ENCODE assay signal across 1 cellular context in genomic region chr17:4908301-4908700, GRCh38.
TF ChIP-seq lines count a peak whose summit lies in the region.

No MANE protein-coding gene starts in this region.

TF ChIP-seq in HepG2, 621 proteins besides CTCF, POLR2A, EP300 and RAD21 (continued from another document and continues in another):
- no peak for TF ChIP-seq GPBP1L1 (CRISPR knock-in tag; IDR thresholded peaks at IDR 0.05)
- no peak for TF ChIP-seq LCORL (IDR thresholded peaks at IDR 0.05)
- no peak for TF ChIP-seq LCORL (CRISPR knock-in tag; IDR thresholded peaks at IDR 0.05)
- no peak for TF ChIP-seq MTA3 (CRISPR knock-in tag; IDR thresholded peaks at IDR 0.05)
- no peak for TF ChIP-seq FOXK1 (CRISPR knock-in tag; IDR thresholded peaks at IDR 0.05; ENCODE audit: borderline replicate concordance, low read depth)
- TF ChIP-seq ZNF674 (CRISPR knock-in tag; IDR thresholded peaks at IDR 0.05; ENCODE audit: low read depth), result no peak
- no peak for TF ChIP-seq ZBTB20 (CRISPR knock-in tag; IDR thresholded peaks at IDR 0.05; ENCODE audit: borderline replicate concordance, low read depth)
- TF ChIP-seq KLF13 (CRISPR knock-in tag; IDR thresholded peaks at IDR 0.05), result no peak
- TF ChIP-seq TEAD2 (CRISPR knock-in tag; IDR thresholded peaks at IDR 0.05), result no peak
- TF ChIP-seq TGIF2 (CRISPR knock-in tag; IDR thresholded peaks at IDR 0.05), result peak; percentile 49; the same call in 1 of the 2 replicates
- TF ChIP-seq SCMH1 (CRISPR knock-in tag; IDR thresholded peaks at IDR 0.05; ENCODE audit: borderline replicate concordance), result no peak
- no peak for TF ChIP-seq RFX1 (IDR thresholded peaks at IDR 0.05)
- peak; percentile 83 for TF ChIP-seq TEAD3 (CRISPR knock-in tag; optimal IDR thresholded peaks at IDR 0.05; ENCODE audit: borderline replicate concordance)
- TF ChIP-seq ZNF124 (CRISPR knock-in tag; IDR thresholded peaks at IDR 0.05), result peak; percentile 85; the same call in 1 of the 2 replicates
- TF ChIP-seq HNF1B (CRISPR knock-in tag; IDR thresholded peaks at IDR 0.05), result no peak
- TF ChIP-seq HIVEP1 (CRISPR knock-in tag; IDR thresholded peaks at IDR 0.05), result no peak
- TF ChIP-seq ZNF530 (CRISPR knock-in tag; IDR thresholded peaks at IDR 0.05; ENCODE audit: low read depth), result no peak
- TF ChIP-seq SAFB2 (CRISPR knock-in tag; IDR thresholded peaks at IDR 0.05; ENCODE audit: borderline replicate concordance, low read depth), result no peak
- TF ChIP-seq ZC3H4 (CRISPR knock-in tag; IDR thresholded peaks at IDR 0.05; ENCODE audit: borderline replicate concordance), result no peak
- TF ChIP-seq ZFY (CRISPR knock-in tag; IDR thresholded peaks at IDR 0.05), result no peak; the same call in 1 of the 2 replicates
- TF ChIP-seq ZNF660 (CRISPR knock-in tag; IDR thresholded peaks at IDR 0.05; ENCODE audit: borderline replicate concordance, low read depth), result no peak
- TF ChIP-seq TAF1 (CRISPR knock-in tag; IDR thresholded peaks at IDR 0.05), result peak; percentile 58; the same call in 1 of the 2 replicates
- TF ChIP-seq TOPORS (CRISPR knock-in tag; IDR thresholded peaks at IDR 0.05), result no peak
- TF ChIP-seq, protein P1, sequence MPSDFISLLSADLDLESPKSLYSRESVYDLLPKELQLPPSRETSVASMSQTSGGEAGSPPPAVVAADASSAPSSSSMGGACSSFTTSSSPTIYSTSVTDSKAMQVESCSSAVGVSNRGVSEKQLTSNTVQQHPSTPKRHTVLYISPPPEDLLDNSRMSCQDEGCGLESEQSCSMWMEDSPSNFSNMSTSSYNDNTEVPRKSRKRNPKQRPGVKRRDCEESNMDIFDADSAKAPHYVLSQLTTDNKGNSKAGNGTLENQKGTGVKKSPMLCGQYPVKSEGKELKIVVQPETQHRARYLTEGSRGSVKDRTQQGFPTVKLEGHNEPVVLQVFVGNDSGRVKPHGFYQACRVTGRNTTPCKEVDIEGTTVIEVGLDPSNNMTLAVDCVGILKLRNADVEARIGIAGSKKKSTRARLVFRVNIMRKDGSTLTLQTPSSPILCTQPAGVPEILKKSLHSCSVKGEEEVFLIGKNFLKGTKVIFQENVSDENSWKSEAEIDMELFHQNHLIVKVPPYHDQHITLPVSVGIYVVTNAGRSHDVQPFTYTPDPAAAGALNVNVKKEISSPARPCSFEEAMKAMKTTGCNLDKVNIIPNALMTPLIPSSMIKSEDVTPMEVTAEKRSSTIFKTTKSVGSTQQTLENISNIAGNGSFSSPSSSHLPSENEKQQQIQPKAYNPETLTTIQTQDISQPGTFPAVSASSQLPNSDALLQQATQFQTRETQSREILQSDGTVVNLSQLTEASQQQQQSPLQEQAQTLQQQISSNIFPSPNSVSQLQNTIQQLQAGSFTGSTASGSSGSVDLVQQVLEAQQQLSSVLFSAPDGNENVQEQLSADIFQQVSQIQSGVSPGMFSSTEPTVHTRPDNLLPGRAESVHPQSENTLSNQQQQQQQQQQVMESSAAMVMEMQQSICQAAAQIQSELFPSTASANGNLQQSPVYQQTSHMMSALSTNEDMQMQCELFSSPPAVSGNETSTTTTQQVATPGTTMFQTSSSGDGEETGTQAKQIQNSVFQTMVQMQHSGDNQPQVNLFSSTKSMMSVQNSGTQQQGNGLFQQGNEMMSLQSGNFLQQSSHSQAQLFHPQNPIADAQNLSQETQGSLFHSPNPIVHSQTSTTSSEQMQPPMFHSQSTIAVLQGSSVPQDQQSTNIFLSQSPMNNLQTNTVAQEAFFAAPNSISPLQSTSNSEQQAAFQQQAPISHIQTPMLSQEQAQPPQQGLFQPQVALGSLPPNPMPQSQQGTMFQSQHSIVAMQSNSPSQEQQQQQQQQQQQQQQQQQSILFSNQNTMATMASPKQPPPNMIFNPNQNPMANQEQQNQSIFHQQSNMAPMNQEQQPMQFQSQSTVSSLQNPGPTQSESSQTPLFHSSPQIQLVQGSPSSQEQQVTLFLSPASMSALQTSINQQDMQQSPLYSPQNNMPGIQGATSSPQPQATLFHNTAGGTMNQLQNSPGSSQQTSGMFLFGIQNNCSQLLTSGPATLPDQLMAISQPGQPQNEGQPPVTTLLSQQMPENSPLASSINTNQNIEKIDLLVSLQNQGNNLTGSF (CRISPR knock-in tag; IDR thresholded peaks at IDR 0.05), result no peak
- no peak; the same call in 1 of the 2 replicates for TF ChIP-seq DR1 (CRISPR knock-in tag; IDR thresholded peaks at IDR 0.05)
- 0 out of 2 replicates have a peak, but pooled peaks have one; percentile 43 for TF ChIP-seq BCL6 (CRISPR knock-in tag; IDR thresholded peaks at IDR 0.05)
- no peak for TF ChIP-seq RNF2 (conservative IDR thresholded peaks at IDR 0.05; ENCODE audit: low read depth)
- TF ChIP-seq ZNF780A (CRISPR knock-in tag; IDR thresholded peaks at IDR 0.05), result no peak
- TF ChIP-seq THRA (CRISPR knock-in tag; IDR thresholded peaks at IDR 0.05; ENCODE audit: borderline replicate concordance), result no peak
- TF ChIP-seq HMG20A (CRISPR knock-in tag; IDR thresholded peaks at IDR 0.05; ENCODE audit: borderline replicate concordance), result peak; percentile 40; the same call in 1 of the 2 replicates
- TF ChIP-seq, protein P2, sequence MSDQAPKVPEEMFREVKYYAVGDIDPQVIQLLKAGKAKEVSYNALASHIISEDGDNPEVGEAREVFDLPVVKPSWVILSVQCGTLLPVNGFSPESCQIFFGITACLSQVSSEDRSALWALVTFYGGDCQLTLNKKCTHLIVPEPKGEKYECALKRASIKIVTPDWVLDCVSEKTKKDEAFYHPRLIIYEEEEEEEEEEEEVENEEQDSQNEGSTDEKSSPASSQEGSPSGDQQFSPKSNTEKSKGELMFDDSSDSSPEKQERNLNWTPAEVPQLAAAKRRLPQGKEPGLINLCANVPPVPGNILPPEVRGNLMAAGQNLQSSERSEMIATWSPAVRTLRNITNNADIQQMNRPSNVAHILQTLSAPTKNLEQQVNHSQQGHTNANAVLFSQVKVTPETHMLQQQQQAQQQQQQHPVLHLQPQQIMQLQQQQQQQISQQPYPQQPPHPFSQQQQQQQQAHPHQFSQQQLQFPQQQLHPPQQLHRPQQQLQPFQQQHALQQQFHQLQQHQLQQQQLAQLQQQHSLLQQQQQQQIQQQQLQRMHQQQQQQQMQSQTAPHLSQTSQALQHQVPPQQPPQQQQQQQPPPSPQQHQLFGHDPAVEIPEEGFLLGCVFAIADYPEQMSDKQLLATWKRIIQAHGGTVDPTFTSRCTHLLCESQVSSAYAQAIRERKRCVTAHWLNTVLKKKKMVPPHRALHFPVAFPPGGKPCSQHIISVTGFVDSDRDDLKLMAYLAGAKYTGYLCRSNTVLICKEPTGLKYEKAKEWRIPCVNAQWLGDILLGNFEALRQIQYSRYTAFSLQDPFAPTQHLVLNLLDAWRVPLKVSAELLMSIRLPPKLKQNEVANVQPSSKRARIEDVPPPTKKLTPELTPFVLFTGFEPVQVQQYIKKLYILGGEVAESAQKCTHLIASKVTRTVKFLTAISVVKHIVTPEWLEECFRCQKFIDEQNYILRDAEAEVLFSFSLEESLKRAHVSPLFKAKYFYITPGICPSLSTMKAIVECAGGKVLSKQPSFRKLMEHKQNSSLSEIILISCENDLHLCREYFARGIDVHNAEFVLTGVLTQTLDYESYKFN (CRISPR knock-in tag; conservative IDR thresholded peaks at IDR 0.05), result peak; percentile 71
- TF ChIP-seq, protein P3, sequence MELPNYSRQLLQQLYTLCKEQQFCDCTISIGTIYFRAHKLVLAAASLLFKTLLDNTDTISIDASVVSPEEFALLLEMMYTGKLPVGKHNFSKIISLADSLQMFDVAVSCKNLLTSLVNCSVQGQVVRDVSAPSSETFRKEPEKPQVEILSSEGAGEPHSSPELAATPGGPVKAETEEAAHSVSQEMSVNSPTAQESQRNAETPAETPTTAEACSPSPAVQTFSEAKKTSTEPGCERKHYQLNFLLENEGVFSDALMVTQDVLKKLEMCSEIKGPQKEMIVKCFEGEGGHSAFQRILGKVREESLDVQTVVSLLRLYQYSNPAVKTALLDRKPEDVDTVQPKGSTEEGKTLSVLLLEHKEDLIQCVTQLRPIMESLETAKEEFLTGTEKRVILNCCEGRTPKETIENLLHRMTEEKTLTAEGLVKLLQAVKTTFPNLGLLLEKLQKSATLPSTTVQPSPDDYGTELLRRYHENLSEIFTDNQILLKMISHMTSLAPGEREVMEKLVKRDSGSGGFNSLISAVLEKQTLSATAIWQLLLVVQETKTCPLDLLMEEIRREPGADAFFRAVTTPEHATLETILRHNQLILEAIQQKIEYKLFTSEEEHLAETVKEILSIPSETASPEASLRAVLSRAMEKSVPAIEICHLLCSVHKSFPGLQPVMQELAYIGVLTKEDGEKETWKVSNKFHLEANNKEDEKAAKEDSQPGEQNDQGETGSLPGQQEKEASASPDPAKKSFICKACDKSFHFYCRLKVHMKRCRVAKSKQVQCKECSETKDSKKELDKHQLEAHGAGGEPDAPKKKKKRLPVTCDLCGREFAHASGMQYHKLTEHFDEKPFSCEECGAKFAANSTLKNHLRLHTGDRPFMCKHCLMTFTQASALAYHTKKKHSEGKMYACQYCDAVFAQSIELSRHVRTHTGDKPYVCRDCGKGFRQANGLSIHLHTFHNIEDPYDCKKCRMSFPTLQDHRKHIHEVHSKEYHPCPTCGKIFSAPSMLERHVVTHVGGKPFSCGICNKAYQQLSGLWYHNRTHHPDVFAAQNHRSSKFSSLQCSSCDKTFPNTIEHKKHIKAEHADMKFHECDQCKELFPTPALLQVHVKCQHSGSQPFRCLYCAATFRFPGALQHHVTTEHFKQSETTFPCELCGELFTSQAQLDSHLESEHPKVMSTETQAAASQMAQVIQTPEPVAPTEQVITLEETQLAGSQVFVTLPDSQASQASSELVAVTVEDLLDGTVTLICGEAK (IDR thresholded peaks at IDR 0.05), result no peak
- TF ChIP-seq, protein P3 (CRISPR knock-in tag; IDR thresholded peaks at IDR 0.05), result no peak; the same call in 1 of the 2 replicates
- no peak for TF ChIP-seq ZNF180 (CRISPR knock-in tag; IDR thresholded peaks at IDR 0.05; ENCODE audit: borderline replicate concordance, low read depth)
- TF ChIP-seq ZNF335 (CRISPR knock-in tag; IDR thresholded peaks at IDR 0.05), result no peak
- 0 out of 2 replicates have a peak, but pooled peaks have one; percentile 34 for TF ChIP-seq ZNF143 (CRISPR knock-in tag; IDR thresholded peaks at IDR 0.05)
- no peak for TF ChIP-seq MATR3 (CRISPR knock-in tag; IDR thresholded peaks at IDR 0.05)
- no peak for TF ChIP-seq ZNF326 (CRISPR knock-in tag; IDR thresholded peaks at IDR 0.05; ENCODE audit: borderline replicate concordance)
- no peak for TF ChIP-seq HCFC1 (IDR thresholded peaks at IDR 0.05; ENCODE audit: low read depth, low read length)
- TF ChIP-seq KDM6A (CRISPR knock-in tag; IDR thresholded peaks at IDR 0.05; ENCODE audit: low read depth), result 0 out of 2 replicates have a peak, but pooled peaks have one; percentile 19
- TF ChIP-seq CBX2 (IDR thresholded peaks at IDR 0.05; ENCODE audit: low read depth, low read length), result no peak
- no peak for TF ChIP-seq CBX2 (CRISPR knock-in tag; IDR thresholded peaks at IDR 0.05; ENCODE audit: low read depth)
- no peak for TF ChIP-seq ZNF724P (CRISPR knock-in tag; IDR thresholded peaks at IDR 0.05; ENCODE audit: borderline replicate concordance)
